ENCODE assay signal across 8 cellular contexts in genomic region chr10:121069061-121069850, GRCh38.
A peak's percentile ranks its signal among the peaks of the same experiment; 100 is the strongest.
DNase-seq lines count a peak whose midpoint lies in the region; ATAC-seq, FAIRE-seq and TF ChIP-seq lines count a peak whose summit lies in the region.
"Had no signal": no experiment of that assay in that cellular context is flagged by ENCODE, and none has a peak within 500 bp of the region (broad histone marks: within the 10 kb centered on the region; RNA-seq: fewer than 3 reads in every experiment).

No MANE protein-coding gene starts in this region.

- DNase-seq in GM19238 (ENCODE audit: insufficient read length, low spot score) (peak; percentile 16), RCC 7860 (ENCODE audit: low spot score) (peak; percentile 61), stromal cell of bone marrow (ENCODE audit: low read depth) (peak; percentile 32), gastrocnemius medialis (no peak), brain microvascular endothelial cell (no peak), NCI-H146 (lab: John Stamatoyannopoulos, UW) (no peak)

- intact Hi-C loops in gastrocnemius medialis (cut with DNase I; ENCODE audit: low total_unique reads), result no loop called here

- no peak for TF ChIP-seq CTCF in gastrocnemius medialis (IDR thresholded peaks at IDR 0.05 in 4 of 5, conservative IDR thresholded peaks at IDR 0.05 in 1 of 5)
- no peak for TF ChIP-seq CTCF in brain microvascular endothelial cell (IDR thresholded peaks at IDR 0.05; ENCODE audit: low read depth, low read length, missing control alignments)

- H3K36me3 ChIP-seq in gastrocnemius medialis (no peaks in the 10 kb centered on the region), brain microvascular endothelial cell (replicated peaks) (no peaks in the 10 kb centered on the region)
- H3K36me3 ChIP-seq: neutrophil had no signal

- no peaks in the 10 kb centered on the region for H3K4me1 ChIP-seq in gastrocnemius medialis

- FAIRE-seq in RCC 7860 (lab: Jason Lieb, UNC), result no peak

- in situ Hi-C loops in gastrocnemius medialis (cut with MboI; ENCODE audit: low sequenced_read_pairs in 4 of 4) (no loop called here), brain microvascular endothelial cell (cut with HindIII; ENCODE audit: low pct_ligation_motif_present, low sequenced_read_pairs) (no loop called here)

- ATAC-seq in HG02943 (IDR thresholded peaks at IDR 0.05; ENCODE audit: low read depth, unreplicated experiment), result peak; percentile 61
- no peak for ATAC-seq in gastrocnemius medialis

- no peak for TF ChIP-seq POLR2A in gastrocnemius medialis (IDR thresholded peaks at IDR 0.05)

- H3K27ac ChIP-seq in gastrocnemius medialis (no peak overlapping the region), brain microvascular endothelial cell (no peak overlapping the region)
- H3K27ac ChIP-seq: neutrophil had no signal

- H3K9me3 ChIP-seq in gastrocnemius medialis, result no peaks in the 10 kb centered on the region
- H3K9me3 ChIP-seq: neutrophil had no signal

- H3K27me3 ChIP-seq in gastrocnemius medialis (no peaks in the 10 kb centered on the region), brain microvascular endothelial cell (replicated peaks) (no peaks in the 10 kb centered on the region)
- H3K27me3 ChIP-seq: neutrophil had no signal

- H3K4me3 ChIP-seq in gastrocnemius medialis (no peak overlapping the region), brain microvascular endothelial cell (ENCODE audit: low read depth, low read length) (no peak overlapping the region)

Comparison
In these comparisons a context has a peak if more than half of its experiments do, and no peak if none do; other contexts are left out.
1. DNase-seq: peak in GM19238 (single experiment), RCC 7860 (single experiment) and stromal cell of bone marrow (single experiment); none in gastrocnemius medialis (0 of 2), brain microvascular endothelial cell (single experiment) and NCI-H146 (single experiment).